In genomic region chr15:23750179-23750578, GRCh38 we compare ENCODE assay signal across 38 cellular contexts.
"Had no signal": no experiment of that assay in that cellular context is flagged by ENCODE, and none has a peak within 500 bp of the region (broad histone marks: within the 10 kb centered on the region; RNA-seq: fewer than 3 reads in every experiment).

No MANE protein-coding gene starts in this region.

- H3K4me3 ChIP-seq: adrenal gland, breast epithelium, cardiac muscle cell, colonic mucosa, esophagus squamous epithelium, gastroesophageal sphincter had no signal

- DNase-seq: activated CD4-positive, alpha-beta memory T cell treated with anti-CD3 and anti-CD28 coated beads for 36 hours; activated CD4-positive, alpha-beta T cell treated with anti-CD3 and anti-CD28 coated beads for 36 hours; activated CD4-positive, alpha-beta T cell treated with anti-CD3 and anti-CD28 coated beads, Interleukin-2, amount 10 ng/mL, durations not matched to agents 24 days and 14 days; activated CD4-positive, CD25-positive, alpha-beta regulatory T cell; activated CD4-positive, CD25-positive, alpha-beta regulatory T cell treated with anti-CD3 and anti-CD28 coated beads, Interleukin-2, amount 50 U/mL, for 72 hours; activated CD8-positive, alpha-beta memory T cell treated with anti-CD3 and anti-CD28 coated beads, Interleukin-2, amount 10 ng/mL, durations not matched to agents 7 days and 5 days; activated CD8-positive, alpha-beta memory T cell treated with anti-CD3 and anti-CD28 coated beads, Interleukin-2, amount 50 U/mL, for 4 hours; activated CD8-positive, alpha-beta T cell treated with anti-CD3 and anti-CD28 coated beads, Interleukin-2, amount 10 ng/mL, durations not matched to agents 7 days and 5 days; activated effector memory CD4-positive, alpha-beta T cell treated with anti-CD3 and anti-CD28 coated beads, Interleukin-2, amount 50 U/mL, for 16 hours; activated naive CD4-positive, alpha-beta T cell treated with anti-CD3 and anti-CD28 coated beads for 36 hours; activated naive CD8-positive, alpha-beta T cell treated with anti-CD3 and anti-CD28 coated beads for 36 hours; activated naive CD8-positive, alpha-beta T cell treated with anti-CD3 and anti-CD28 coated beads, Interleukin-2, amount 50 U/mL, for 24 hours; activated T-cell treated with anti-CD3 and anti-CD28 coated beads, Interleukin-2, amount 50 U/mL, for 1 hour; activated T-cell treated with anti-CD3 and anti-CD28 coated beads, Interleukin-2, amount 50 U/mL, for 48 hours; amygdala; aorta; central memory CD4-positive, alpha-beta T cell; cerebellar nuclear complex; colonic mucosa; effector CD8-positive, alpha-beta T cell; esophagus squamous epithelium; foreskin melanocyte; SW 1271; T-cell; T-helper 17 cell; T1000 had no signal

- H3K9me3 ChIP-seq: adrenal gland, breast epithelium, colonic mucosa had no signal

- H3K27ac ChIP-seq: adrenal gland, breast epithelium, cardiac muscle cell, colonic mucosa, epithelial cell of prostate, esophagus squamous epithelium, gastroesophageal sphincter had no signal

- H3K36me3 ChIP-seq: adrenal gland, breast epithelium, cardiac muscle cell, colonic mucosa, esophagus squamous epithelium, gastroesophageal sphincter had no signal

- H3K4me1 Mint-ChIP-seq: activated CD4-positive, alpha-beta T cell treated with anti-CD3 and anti-CD28 coated beads for 36 hours; activated CD4-positive, alpha-beta T cell treated with anti-CD3 and anti-CD28 coated beads, Interleukin-2, amount 10 ng/mL, durations not matched to agents 24 days and 14 days; activated CD8-positive, alpha-beta memory T cell treated with anti-CD3 and anti-CD28 coated beads, Interleukin-2, amount 10 ng/mL, durations not matched to agents 7 days and 5 days; activated naive CD4-positive, alpha-beta T cell treated with anti-CD3 and anti-CD28 coated beads, Interleukin-2, amount 50 U/mL, for 24 hours; activated naive CD8-positive, alpha-beta T cell treated with anti-CD3 and anti-CD28 coated beads for 36 hours; activated naive CD8-positive, alpha-beta T cell treated with anti-CD3 and anti-CD28 coated beads, Interleukin-2, amount 50 U/mL, for 24 hours; T-cell; T-helper 17 cell had no signal

- ATAC-seq: activated CD4-positive, alpha-beta T cell treated with anti-CD3 and anti-CD28 coated beads for 36 hours; activated CD8-positive, alpha-beta memory T cell treated with anti-CD3 and anti-CD28 coated beads, Interleukin-2, amount 10 ng/mL, durations not matched to agents 7 days and 5 days; activated CD8-positive, alpha-beta T cell treated with anti-CD3 and anti-CD28 coated beads, Interleukin-2, amount 10 ng/mL, durations not matched to agents 7 days and 5 days; activated naive CD8-positive, alpha-beta T cell treated with anti-CD3 and anti-CD28 coated beads, Interleukin-2, amount 50 U/mL, for 24 hours; gastroesophageal sphincter; T-cell; T-helper 17 cell had no signal

- H3K4me1 ChIP-seq: adrenal gland, breast epithelium, colonic mucosa, esophagus squamous epithelium, gastroesophageal sphincter had no signal

- H3K4me3 Mint-ChIP-seq: activated CD4-positive, alpha-beta memory T cell treated with anti-CD3 and anti-CD28 coated beads for 36 hours; activated CD4-positive, alpha-beta T cell treated with anti-CD3 and anti-CD28 coated beads for 36 hours; activated CD4-positive, alpha-beta T cell treated with anti-CD3 and anti-CD28 coated beads, Interleukin-2, amount 10 ng/mL, durations not matched to agents 24 days and 14 days; activated CD8-positive, alpha-beta memory T cell treated with anti-CD3 and anti-CD28 coated beads, Interleukin-2, amount 10 ng/mL, durations not matched to agents 7 days and 5 days; activated CD8-positive, alpha-beta T cell treated with anti-CD3 and anti-CD28 coated beads, Interleukin-2, amount 10 ng/mL, durations not matched to agents 7 days and 5 days; activated naive CD4-positive, alpha-beta T cell treated with anti-CD3 and anti-CD28 coated beads for 36 hours; activated naive CD4-positive, alpha-beta T cell treated with anti-CD3 and anti-CD28 coated beads, Interleukin-2, amount 50 U/mL, for 24 hours; activated naive CD8-positive, alpha-beta T cell treated with anti-CD3 and anti-CD28 coated beads for 36 hours; activated naive CD8-positive, alpha-beta T cell treated with anti-CD3 and anti-CD28 coated beads, Interleukin-2, amount 50 U/mL, for 24 hours; activated T-helper 1 cell treated with anti-CD3 and anti-CD28 coated beads, Interleukin-12 subunit alpha, Interleukin-12 subunit beta, Interleukin-2, Interleukin-4 antibody, amounts not matched to agents 30 ng/mL and 10 ng/mL and 1 ng/mL, durations not matched to agents 14 hours and 24 hours and 36 hours; brain; T-cell; T-helper 17 cell; T-helper 2 cell treated with Interferon-gamma antibody and Interleukin-4, amounts not matched to agents 5 μg/mL and 100 μg/mL, for 36 hours had no signal

- H3K27me3 Mint-ChIP-seq: activated CD4-positive, alpha-beta memory T cell treated with anti-CD3 and anti-CD28 coated beads for 36 hours; activated CD4-positive, alpha-beta T cell treated with anti-CD3 and anti-CD28 coated beads for 36 hours; activated CD4-positive, alpha-beta T cell treated with anti-CD3 and anti-CD28 coated beads, Interleukin-2, amount 10 ng/mL, durations not matched to agents 24 days and 14 days; activated CD8-positive, alpha-beta memory T cell treated with anti-CD3 and anti-CD28 coated beads, Interleukin-2, amount 10 ng/mL, durations not matched to agents 7 days and 5 days; activated naive CD4-positive, alpha-beta T cell treated with anti-CD3 and anti-CD28 coated beads, Interleukin-2, amount 50 U/mL, for 24 hours; activated naive CD8-positive, alpha-beta T cell treated with anti-CD3 and anti-CD28 coated beads for 36 hours; activated naive CD8-positive, alpha-beta T cell treated with anti-CD3 and anti-CD28 coated beads, Interleukin-2, amount 50 U/mL, for 24 hours; brain; T-cell; T-helper 17 cell had no signal

- FAIRE-seq: endometrium, endothelial cell of umbilical vein had no signal

- H3K36me3 Mint-ChIP-seq: activated CD4-positive, alpha-beta memory T cell treated with anti-CD3 and anti-CD28 coated beads for 36 hours; activated CD8-positive, alpha-beta memory T cell treated with anti-CD3 and anti-CD28 coated beads, Interleukin-2, amount 10 ng/mL, durations not matched to agents 7 days and 5 days; activated naive CD4-positive, alpha-beta T cell treated with anti-CD3 and anti-CD28 coated beads, Interleukin-2, amount 50 U/mL, for 24 hours; activated naive CD8-positive, alpha-beta T cell treated with anti-CD3 and anti-CD28 coated beads for 36 hours; brain; T-cell had no signal

- H3K27me3 ChIP-seq: adrenal gland, breast epithelium, cardiac muscle cell, colonic mucosa, esophagus squamous epithelium, gastroesophageal sphincter had no signal

- H3K27ac Mint-ChIP-seq: activated CD4-positive, alpha-beta memory T cell treated with anti-CD3 and anti-CD28 coated beads for 36 hours; activated CD4-positive, alpha-beta T cell treated with anti-CD3 and anti-CD28 coated beads for 36 hours; activated CD4-positive, alpha-beta T cell treated with anti-CD3 and anti-CD28 coated beads, Interleukin-2, amount 10 ng/mL, durations not matched to agents 24 days and 14 days; activated CD8-positive, alpha-beta memory T cell treated with anti-CD3 and anti-CD28 coated beads, Interleukin-2, amount 10 ng/mL, durations not matched to agents 7 days and 5 days; activated CD8-positive, alpha-beta T cell treated with anti-CD3 and anti-CD28 coated beads, Interleukin-2, amount 10 ng/mL, durations not matched to agents 7 days and 5 days; activated naive CD4-positive, alpha-beta T cell treated with anti-CD3 and anti-CD28 coated beads for 36 hours; activated naive CD4-positive, alpha-beta T cell treated with anti-CD3 and anti-CD28 coated beads, Interleukin-2, amount 50 U/mL, for 24 hours; activated naive CD8-positive, alpha-beta T cell treated with anti-CD3 and anti-CD28 coated beads for 36 hours; activated naive CD8-positive, alpha-beta T cell treated with anti-CD3 and anti-CD28 coated beads, Interleukin-2, amount 50 U/mL, for 24 hours; activated T-helper 1 cell treated with anti-CD3 and anti-CD28 coated beads, Interleukin-12 subunit alpha, Interleukin-12 subunit beta, Interleukin-2, Interleukin-4 antibody, amounts not matched to agents 30 ng/mL and 10 ng/mL and 1 ng/mL, durations not matched to agents 14 hours and 24 hours and 36 hours; activated T-helper 2 cell treated with anti-CD3 and anti-CD28 coated beads, Interferon-gamma antibody, Interleukin-2, Interleukin-4, amounts not matched to agents 10 μg/mL and 5 μg/mL and 100 μg/mL, durations not matched to agents 14 hours and 24 hours and 36 hours; brain; T-cell; T-helper 17 cell; T-helper 2 cell treated with Interferon-gamma antibody and Interleukin-4, amounts not matched to agents 5 μg/mL and 100 μg/mL, for 36 hours had no signal
